ENCODE assay signal across 12 cellular contexts in the genomic region with DNA sequence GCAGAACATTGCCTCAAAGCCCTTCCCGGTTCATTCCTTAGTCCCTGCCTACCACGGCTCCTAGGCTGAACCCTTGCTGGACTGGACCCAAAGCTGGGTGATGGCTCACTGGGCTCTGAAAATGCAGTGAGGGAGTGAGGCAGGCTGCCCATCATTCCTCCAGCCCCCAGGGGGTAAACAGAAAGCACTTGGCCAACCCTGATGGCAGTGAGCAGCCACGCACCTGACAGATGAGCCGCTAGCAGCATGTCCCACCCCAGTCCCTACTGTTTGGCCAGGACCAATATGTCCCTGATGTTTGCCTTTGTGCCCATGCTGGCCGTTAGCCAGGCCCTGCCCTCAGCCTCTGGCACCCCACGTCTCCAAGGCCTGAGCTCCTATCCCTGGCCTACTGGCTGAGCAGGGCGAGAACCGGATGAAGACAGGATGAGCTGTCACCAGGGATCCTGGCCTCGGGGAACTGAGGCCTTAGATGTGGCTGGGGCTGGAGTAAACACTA. TPM values are rescaled to one million over a fixed set of nuclear protein-coding genes. Genes with fewer than 3 reads are reported as not detected.
DNase-seq lines count a peak whose midpoint lies in the region; ATAC-seq and TF ChIP-seq lines count a peak whose summit lies in the region.
"Had no signal": no experiment of that assay in that cellular context is flagged by ENCODE, and none has a peak within 500 bp of the region (broad histone marks: within the 10 kb centered on the region; RNA-seq: fewer than 3 reads in every experiment).

No MANE protein-coding gene starts in this region.

- H3K4me1 ChIP-seq in left ventricle myocardium inferior, result peaks cover 29% of the 10 kb centered on the region
- H3K4me1 ChIP-seq in stomach, result peaks cover 0 to 9% (median 3%) of the 10 kb centered on the region in 4 donors
- H3K4me1 ChIP-seq: left lung had no signal

- H3K27ac ChIP-seq in RWPE1, result peak overlapping the region; percentile 84
- peak overlapping the region; percentile 87 for H3K27ac ChIP-seq in left ventricle myocardium inferior (replicated peaks)
- peak overlapping the region in 3 of 5 donors; percentile 22 to 52 (median 26) for H3K27ac ChIP-seq in stomach
- H3K27ac ChIP-seq: left lung, suprapubic skin had no signal

- H3K4me3 ChIP-seq in left ventricle myocardium inferior (no peak overlapping the region), stomach (no peak overlapping the region)
- H3K4me3 ChIP-seq: left lung, suprapubic skin had no signal

- no peak for ATAC-seq in HG03139 (IDR thresholded peaks at IDR 0.05; ENCODE audit: unreplicated experiment)

- no peak for TF ChIP-seq POLR2A in stomach (IDR thresholded peaks at IDR 0.05)

- DNase-seq in NCI-H748 (lab: John Stamatoyannopoulos, UW; ENCODE audit: unreplicated experiment) (peak; percentile 23), NCI-H748 treated with DMSO at 0.1 percent for 48 hours (lab: John Stamatoyannopoulos, UW) (no peak), RWPE1 (ENCODE audit: low spot score) (peak; percentile 60), left ventricle myocardium inferior (no peak), stomach (peak; percentile 39), NCI-H526 treated with DMSO at 0.1 percent for 48 hours (lab: John Stamatoyannopoulos, UW) (no peak)
- no peak for DNase-seq in activated CD8-positive, alpha-beta memory T cell treated with anti-CD3 and anti-CD28 coated beads for 24 hours
- DNase-seq: KG1, left lung, NCI-H446 treated with DMSO at 0.1 percent for 48 hours had no signal

- TF ChIP-seq EP300 in stomach (IDR thresholded peaks at IDR 0.05), result no peak

- CTCF ChIA-PET in RWPE1 (lab: Yijun Ruan, JAX), result interaction anchor here (0.6 kb wide), 1 partner anchor 24 kb away, joined by 3 read pairs; no protein-coding TSS in a partner anchor

- no peaks in the 10 kb centered on the region for H3K27me3 ChIP-seq in left ventricle myocardium inferior (ENCODE audit: low read depth)
- peaks cover 0 to 10% (median 0%) of the 10 kb centered on the region in 3 donors for H3K27me3 ChIP-seq in stomach
- H3K27me3 ChIP-seq: left lung, suprapubic skin had no signal

- intact Hi-C loops in left ventricle myocardium inferior (cut with micrococcal nuclease) (no loop called here), stomach (cut with DNase I; ENCODE audit: low total_unique reads) (no loop called here)

- H3K9me3 ChIP-seq in left ventricle myocardium inferior (replicated peaks) (peaks cover 5% of the 10 kb centered on the region), stomach (peaks cover 0 to 3% (median under 1%) of the 10 kb centered on the region in 4 donors)
- H3K9me3 ChIP-seq: left lung, suprapubic skin had no signal

- whole genome bisulfite sequencing in stomach, 5 donors, result 37 to 48% (median 45%) methylated on average over 8 to 9 of the region's 9 CpGs

- H3K36me3 ChIP-seq in left ventricle myocardium inferior (no peaks in the 10 kb centered on the region), stomach (no peaks in the 10 kb centered on the region)
- H3K36me3 ChIP-seq: left lung, suprapubic skin had no signal

- POLR2A ChIA-PET in RWPE1 (lab: Yijun Ruan, JAX; ENCODE audit: low non-redundant PET), result interaction anchor here (0.6 kb wide), 1 partner anchor 15 kb away, joined by 4 read pairs; no protein-coding TSS in a partner anchor

- TF ChIP-seq CTCF in RWPE1 (conservative IDR thresholded peaks at IDR 0.05; ENCODE audit: low read depth) (no peak), left ventricle myocardium inferior (IDR thresholded peaks at IDR 0.05; ENCODE audit: borderline replicate concordance) (no peak), stomach (IDR thresholded peaks at IDR 0.05) (no peak)

RNA-seq across cellular contexts. Expression of a gene that starts 19.4 kb away (rescaled TPM):
- total RNA-seq in left ventricle myocardium inferior (19.7 TPM), stomach (10 to 100 TPM in 3 of 5 donors, 1 to 10 TPM in 2; 2.9 to 97.0 (median 22.3) TPM)
- 10 to 100 TPM; 14.6 to 31.5 (median 24.6) TPM for polyA plus RNA-seq in stomach

RNA-seq across cellular contexts. Expression of a gene that starts 21.7 kb away (rescaled TPM):
- total RNA-seq in left ventricle myocardium inferior, result 5.6 TPM
- 100 to 1,000 TPM in 3 of 5 donors, 10 to 100 TPM in 2; 46.3 to 149 (median 105) TPM for total RNA-seq in stomach
- polyA plus RNA-seq in stomach, result 10 to 100 TPM; 14.1 to 17.1 (median 14.3) TPM

Comparison
In these comparisons a context has a peak if more than half of its experiments do, and no peak if none do; other contexts are left out.
1. DNase-seq: peak in NCI-H748 (single experiment), RWPE1 (single experiment) and stomach (single experiment); none in NCI-H748 treated with DMSO at 0.1 percent for 48 hours (single experiment), left ventricle myocardium inferior (single experiment), NCI-H526 treated with DMSO at 0.1 percent for 48 hours (single experiment) and activated CD8-positive, alpha-beta memory T cell treated with anti-CD3 and anti-CD28 coated beads for 24 hours (single experiment).
2. H3K27ac ChIP-seq: peak in every context shown above with its lines; median percentile 87 in left ventricle myocardium inferior; 84 in RWPE1; 26 in stomach.